Comparison of ENCODE assay signal across 32 cellular contexts in genomic region chr19:18742838-18743237, GRCh38. TPM values are rescaled to one million over a fixed set of nuclear protein-coding genes. Genes with fewer than 3 reads are reported as not detected.
DNase-seq lines count a peak whose midpoint lies in the region; ATAC-seq, FAIRE-seq and TF ChIP-seq lines count a peak whose summit lies in the region.
"Had no signal": no experiment of that assay in that cellular context is flagged by ENCODE, and none has a peak within 500 bp of the region (broad histone marks: within the 10 kb centered on the region; RNA-seq: fewer than 3 reads in every experiment).

No MANE protein-coding gene starts in this region.

- H3K9ac ChIP-seq in IMR-90 (ENCODE audit: low read depth, low read length) (no peak overlapping the region), endocrine pancreas (ENCODE audit: control insufficient read depth, insufficient read depth, low read length) (peak overlapping the region; percentile 19)

- no peaks in the 10 kb centered on the region for H3K27me3 ChIP-seq in IMR-90 (ENCODE audit: control insufficient read depth, insufficient read depth, low read length)
- H3K27me3 ChIP-seq in endocrine pancreas (ENCODE audit: control insufficient read depth, insufficient read depth, low read length), result no peaks in the 10 kb centered on the region
- no peaks in the 10 kb centered on the region for H3K27me3 ChIP-seq in small intestine (ENCODE audit: control insufficient read depth in 2 of 2, insufficient read depth in 2 of 2, low read length in 2 of 2)

- no peak overlapping the region for H2AK5ac ChIP-seq in IMR-90 (ENCODE audit: low read depth, low read length)

- in situ Hi-C loops in IMR-90 (cut with MboI; ENCODE audit: low sequenced_read_pairs), result no loop called here
- in situ Hi-C loops in ACHN (cut with HindIII; ENCODE audit: low pct_ligation_motif_present, low pct_unique_long_range_greater_than_20kb, low sequenced_read_pairs), result no loop called here

- H3K9me3 Mint-ChIP-seq in mesothelial cell of epicardium (no peaks in the 10 kb centered on the region), Calu3 (ENCODE audit: low read depth, unreplicated experiment) (no peaks in the 10 kb centered on the region)
- no peaks in the 10 kb centered on the region for H3K9me3 Mint-ChIP-seq in activated T-helper 2 cell treated with anti-CD3 and anti-CD28 coated beads, Interferon-gamma antibody, Interleukin-2, Interleukin-4, amounts not matched to agents 10 μg/mL and 5 μg/mL and 100 μg/mL, durations not matched to agents 14 hours and 24 hours and 36 hours
- H3K9me3 Mint-ChIP-seq: activated CD4-positive, alpha-beta memory T cell treated with anti-CD3 and anti-CD28 coated beads, Interleukin-2, amount 10 ng/mL, durations not matched to agents 7 days and 5 days; activated naive CD8-positive, alpha-beta T cell treated with anti-CD3 and anti-CD28 coated beads for 36 hours; dendritic cell treated with granulocyte-macrophage colony-stimulating factor and Interleukin-4, amounts not matched to agents 40 ng/mL and 50 ng/mL, for 4 days; T-helper 1 cell treated with Interleukin-12 subunit alpha and Interleukin-12 subunit beta and Interleukin-4 antibody, amounts not matched to agents 30 μg/mL and 1 μg/mL, for 36 hours had no signal

- H2BK5ac ChIP-seq in IMR-90 (ENCODE audit: low read depth, low read length, poor library complexity, severe bottlenecking), result no peak overlapping the region

- H3K23ac ChIP-seq in IMR-90 (ENCODE audit: low read depth, low read length), result no peak overlapping the region

- H3K79me1 ChIP-seq in IMR-90 (ENCODE audit: low read depth in 1 of 2, low read length in 2 of 2), result peaks cover 0 to 7% of the 10 kb centered on the region in 2 experiments; a peak in 2 of 4 replicates

- no peak overlapping the region for H2BK20ac ChIP-seq in IMR-90 (ENCODE audit: low read depth, low read length)

- TF ChIP-seq CTCF in IMR-90 (conservative IDR thresholded peaks at IDR 0.05; ENCODE audit: low read depth, low read length), result no peak
- no peak for TF ChIP-seq CTCF in mesothelial cell of epicardium (IDR thresholded peaks at IDR 0.05; ENCODE audit: unreplicated experiment)
- TF ChIP-seq CTCF in Calu3 (IDR thresholded peaks at IDR 0.05; ENCODE audit: unreplicated experiment), result no peak

- peaks cover 7% of the 10 kb centered on the region; the same call in 1 of the 2 replicates for H3K4me1 ChIP-seq in IMR-90 (ENCODE audit: control insufficient read depth, insufficient read depth, low read length)
- H3K4me1 ChIP-seq in endocrine pancreas (ENCODE audit: control insufficient read depth, insufficient read depth, low read length), result no peaks in the 10 kb centered on the region
- peaks cover 14 to 19% of the 10 kb centered on the region in 2 donors for H3K4me1 ChIP-seq in small intestine (ENCODE audit: control insufficient read depth in 2 of 2, insufficient read depth in 1 of 2, low read depth in 1 of 2, low read length in 1 of 2)

- H3K36me3 Mint-ChIP-seq in mesothelial cell of epicardium (no peaks in the 10 kb centered on the region), Calu3 (ENCODE audit: insufficient read depth, unreplicated experiment) (peaks cover 6% of the 10 kb centered on the region)
- no peaks in the 10 kb centered on the region for H3K36me3 Mint-ChIP-seq in activated T-helper 2 cell treated with anti-CD3 and anti-CD28 coated beads, Interferon-gamma antibody, Interleukin-2, Interleukin-4, amounts not matched to agents 10 μg/mL and 5 μg/mL and 100 μg/mL, durations not matched to agents 14 hours and 24 hours and 36 hours (ENCODE audit: low read depth)
- H3K36me3 Mint-ChIP-seq: activated naive CD8-positive, alpha-beta T cell treated with anti-CD3 and anti-CD28 coated beads for 36 hours had no signal

- no peak for TF ChIP-seq POLR2A in IMR-90 (IDR thresholded peaks at IDR 0.05; ENCODE audit: low read depth, low read length)

- no peak overlapping the region for H2BK15ac ChIP-seq in IMR-90 (ENCODE audit: low read depth, low read length)

- H3K4me3 Mint-ChIP-seq in mesothelial cell of epicardium (no peak overlapping the region), Calu3 (ENCODE audit: low read depth, unreplicated experiment) (no peak overlapping the region)
- H3K4me3 Mint-ChIP-seq in activated T-helper 2 cell treated with anti-CD3 and anti-CD28 coated beads, Interferon-gamma antibody, Interleukin-2, Interleukin-4, amounts not matched to agents 10 μg/mL and 5 μg/mL and 100 μg/mL, durations not matched to agents 14 hours and 24 hours and 36 hours (ENCODE audit: low read depth), result no peak overlapping the region
- H3K4me3 Mint-ChIP-seq: activated CD4-positive, alpha-beta memory T cell treated with anti-CD3 and anti-CD28 coated beads, Interleukin-2, amount 10 ng/mL, durations not matched to agents 7 days and 5 days; activated naive CD8-positive, alpha-beta T cell treated with anti-CD3 and anti-CD28 coated beads for 36 hours; dendritic cell treated with granulocyte-macrophage colony-stimulating factor and Interleukin-4, amounts not matched to agents 40 ng/mL and 50 ng/mL, for 4 days; T-helper 1 cell treated with Interleukin-12 subunit alpha and Interleukin-12 subunit beta and Interleukin-4 antibody, amounts not matched to agents 30 μg/mL and 1 μg/mL, for 36 hours had no signal

- H4K91ac ChIP-seq in IMR-90 (ENCODE audit: insufficient read depth, low read depth, low read length), result no peak overlapping the region

- peak overlapping the region; percentile 47 for H3K27ac Mint-ChIP-seq in mesothelial cell of epicardium
- H3K27ac Mint-ChIP-seq in Calu3 (ENCODE audit: unreplicated experiment), result no peak overlapping the region
- H3K27ac Mint-ChIP-seq in activated T-helper 2 cell treated with anti-CD3 and anti-CD28 coated beads, Interferon-gamma antibody, Interleukin-2, Interleukin-4, amounts not matched to agents 10 μg/mL and 5 μg/mL and 100 μg/mL, durations not matched to agents 14 hours and 24 hours and 36 hours, result no peak overlapping the region
- H3K27ac Mint-ChIP-seq: activated CD4-positive, alpha-beta memory T cell treated with anti-CD3 and anti-CD28 coated beads, Interleukin-2, amount 10 ng/mL, durations not matched to agents 7 days and 5 days; activated naive CD8-positive, alpha-beta T cell treated with anti-CD3 and anti-CD28 coated beads for 36 hours; dendritic cell treated with granulocyte-macrophage colony-stimulating factor and Interleukin-4, amounts not matched to agents 40 ng/mL and 50 ng/mL, for 4 days; T-helper 1 cell treated with Interleukin-12 subunit alpha and Interleukin-12 subunit beta and Interleukin-4 antibody, amounts not matched to agents 30 μg/mL and 1 μg/mL, for 36 hours had no signal

- CTCF ChIA-PET in IMR-90 (lab: Yijun Ruan, JAX) (no interaction called here), Calu3 (lab: Charles Lee) (interaction anchor here (0.6 kb wide), 1 partner anchor 214 kb away, joined by 4 read pairs; no protein-coding TSS in a partner anchor)

- H3K27me3 Mint-ChIP-seq in mesothelial cell of epicardium (ENCODE audit: low read depth), result no peaks in the 10 kb centered on the region
- H3K27me3 Mint-ChIP-seq in Calu3 (ENCODE audit: unreplicated experiment), result no peaks in the 10 kb centered on the region
- H3K27me3 Mint-ChIP-seq in activated T-helper 2 cell treated with anti-CD3 and anti-CD28 coated beads, Interferon-gamma antibody, Interleukin-2, Interleukin-4, amounts not matched to agents 10 μg/mL and 5 μg/mL and 100 μg/mL, durations not matched to agents 14 hours and 24 hours and 36 hours (ENCODE audit: low read depth), result no peaks in the 10 kb centered on the region
- H3K27me3 Mint-ChIP-seq: activated CD4-positive, alpha-beta memory T cell treated with anti-CD3 and anti-CD28 coated beads, Interleukin-2, amount 10 ng/mL, durations not matched to agents 7 days and 5 days; activated naive CD8-positive, alpha-beta T cell treated with anti-CD3 and anti-CD28 coated beads for 36 hours; dendritic cell treated with granulocyte-macrophage colony-stimulating factor and Interleukin-4, amounts not matched to agents 40 ng/mL and 50 ng/mL, for 4 days had no signal

- H4K5ac ChIP-seq in IMR-90 (ENCODE audit: low read depth, low read length), result no peak overlapping the region

- no peak overlapping the region for H2AFZ ChIP-seq in IMR-90 (replicated peaks; ENCODE audit: low read length, poor library complexity)

- H3K56ac ChIP-seq in IMR-90 (ENCODE audit: extremely low read depth, insufficient read depth, low read length), result no peak overlapping the region

- POLR2A ChIA-PET in IMR-90 (lab: Charles Lee; ENCODE audit: unreplicated experiment), result no interaction called here

- no peak overlapping the region for H4K8ac ChIP-seq in IMR-90 (ENCODE audit: low read depth in 2 of 2, low read length in 2 of 2)

- H3K18ac ChIP-seq in IMR-90 (ENCODE audit: low read depth, low read length), result no peak overlapping the region

- BruUV-seq in IMR-90 (replicated peaks; lab: Mats Ljungman, UMichigan) (no TSS peak), Calu3 (replicated peaks; lab: Mats Ljungman, UMichigan) (no TSS peak)

- H3K27ac ChIP-seq in IMR-90 (ENCODE audit: insufficient read depth, low read length) (no peak overlapping the region), small intestine (ENCODE audit: low read depth in 1 of 2, low read length in 1 of 2) (peak overlapping the region; percentile 25 to 77)
- H3K27ac ChIP-seq: SK-N-MC had no signal

- no peak for TF ChIP-seq RAD21 in IMR-90 (IDR thresholded peaks at IDR 0.05; ENCODE audit: low read length)

- no peak overlapping the region for H2BK120ac ChIP-seq in IMR-90 (ENCODE audit: low read depth, low read length)

- H2AK9ac ChIP-seq in IMR-90 (replicated peaks; ENCODE audit: low read depth, low read length, poor library complexity), result peak overlapping the region; percentile 42

- H3K4ac ChIP-seq in IMR-90 (ENCODE audit: low read depth, low read length), result no peak overlapping the region

- H3K4me3 ChIP-seq in IMR-90 (ENCODE audit: insufficient read depth, low read depth, low read length), result no peak overlapping the region
- no peak overlapping the region for H3K4me3 ChIP-seq in endocrine pancreas (ENCODE audit: control insufficient read depth, insufficient read depth, low read length)
- no peak overlapping the region for H3K4me3 ChIP-seq in small intestine (ENCODE audit: low read depth in 1 of 2, low read length in 2 of 2)
- H3K4me3 ChIP-seq: lung, SK-N-MC had no signal

- H3K9me1 ChIP-seq in IMR-90 (ENCODE audit: insufficient read depth, low read length), result no peaks in the 10 kb centered on the region

- no peak for DNase-seq in IMR-90
- no peak for DNase-seq in mesothelial cell of epicardium (ENCODE audit: low spot score in 2 of 2, unreplicated experiment in 2 of 2)
- DNase-seq in small intestine, result peak; percentile 70
- no peak for DNase-seq in Calu3
- no peak for DNase-seq in ACHN
- no peak for DNase-seq in activated T-helper 2 cell treated with anti-CD3 and anti-CD28 coated beads, Interferon-gamma antibody, Interleukin-2, Interleukin-4, amounts not matched to agents 10 μg/mL and 5 μg/mL and 100 μg/mL, durations not matched to agents 14 hours and 24 hours and 36 hours (ENCODE audit: low spot score)
- DNase-seq: activated CD4-positive, alpha-beta memory T cell treated with anti-CD3 and anti-CD28 coated beads, Interleukin-2, amount 10 ng/mL, durations not matched to agents 7 days and 5 days; activated CD4-positive, alpha-beta T cell treated with anti-CD3 and anti-CD28 coated beads for 1 hour; activated effector memory CD4-positive, alpha-beta T cell treated with Interleukin-2 at 50 U/mL for 16 hours; activated naive CD8-positive, alpha-beta T cell treated with anti-CD3 and anti-CD28 coated beads for 36 hours; activated T-cell treated with anti-CD3 and anti-CD28 coated beads for 4 hours; C1 segment of cervical spinal cord; central memory CD4-positive, alpha-beta T cell; GF-D8; HCEC 1CT; KBM-7; NCI-H1436; NCI-H774; RPMI8226; stimulated activated CD4-positive, alpha-beta T cell treated with anti-CD3 and anti-CD28 coated beads, Interleukin-2, amount 100 ng/mL, for 48 hours had no signal

- no peaks in the 10 kb centered on the region for H3K9me3 ChIP-seq in IMR-90 (ENCODE audit: control insufficient read depth, insufficient read depth, low read length)
- no peaks in the 10 kb centered on the region for H3K9me3 ChIP-seq in endocrine pancreas (ENCODE audit: control insufficient read depth, low read length)
- no peaks in the 10 kb centered on the region for H3K9me3 ChIP-seq in small intestine (ENCODE audit: control insufficient read depth, low read depth)

- no peak overlapping the region for H3K4me2 ChIP-seq in IMR-90 (ENCODE audit: low read depth, low read length)

- 83% methylated on average over 3 of the region's 10 CpGs; no CpG with 5 or more reads in 1 of the 2 experiments for WGBS in IMR-90 (ENCODE audit: extremely low coverage in 2 of 2, insufficient read length in 1 of 2), 2 experiments
- WGBS in small intestine, 3 donors, result 16 to 58% (median 32%) methylated on average over 10 of the region's 10 CpGs

- ATAC-seq in IMR-90 (ENCODE audit: low read depth) (no peak), HG02763 (IDR thresholded peaks at IDR 0.05; ENCODE audit: unreplicated experiment) (no peak)

- H3K14ac ChIP-seq in IMR-90 (replicated peaks; ENCODE audit: low read depth, low read length), result no peak overlapping the region

- intact Hi-C loops in IMR-90 (cut with micrococcal nuclease) (no loop called here), Calu3 (cut with micrococcal nuclease; ENCODE audit: unreplicated experiment) (no loop called here)
- intact Hi-C loops in activated T-helper 2 cell treated with anti-CD3 and anti-CD28 coated beads, Interferon-gamma antibody, Interleukin-2, Interleukin-4, amounts not matched to agents 10 μg/mL and 5 μg/mL and 100 μg/mL, durations not matched to agents 14 hours and 24 hours and 36 hours (cut with micrococcal nuclease), result no loop called here

- H3K4me1 Mint-ChIP-seq in mesothelial cell of epicardium (peaks cover 13% of the 10 kb centered on the region), Calu3 (ENCODE audit: low read depth, unreplicated experiment) (peaks cover 3% of the 10 kb centered on the region)
- H3K4me1 Mint-ChIP-seq in activated T-helper 2 cell treated with anti-CD3 and anti-CD28 coated beads, Interferon-gamma antibody, Interleukin-2, Interleukin-4, amounts not matched to agents 10 μg/mL and 5 μg/mL and 100 μg/mL, durations not matched to agents 14 hours and 24 hours and 36 hours (ENCODE audit: low read depth), result no peaks in the 10 kb centered on the region
- H3K4me1 Mint-ChIP-seq: activated CD4-positive, alpha-beta memory T cell treated with anti-CD3 and anti-CD28 coated beads, Interleukin-2, amount 10 ng/mL, durations not matched to agents 7 days and 5 days; activated naive CD8-positive, alpha-beta T cell treated with anti-CD3 and anti-CD28 coated beads for 36 hours had no signal

- peaks cover 20% of the 10 kb centered on the region for H4K20me1 ChIP-seq in IMR-90 (ENCODE audit: insufficient read depth, low read length)

- no peak for FAIRE-seq in small intestine (lab: Jason Lieb, UNC)
- FAIRE-seq: astrocyte, islet of Langerhans, TTC549, urothelium cell line had no signal

- H3K36me3 ChIP-seq in IMR-90 (ENCODE audit: control insufficient read depth, insufficient read depth, low read length) (peaks cover 4% of the 10 kb centered on the region; the same call in 1 of the 2 replicates), endocrine pancreas (ENCODE audit: control insufficient read depth, insufficient read depth, low read length) (no peaks in the 10 kb centered on the region), small intestine (ENCODE audit: control insufficient read depth in 2 of 2, insufficient read depth in 2 of 2, low read length in 2 of 2) (no peaks in the 10 kb centered on the region)

- dilution Hi-C loops in IMR-90 (cut with HindIII; ENCODE audit: low sequenced_read_pairs, unreplicated experiment), result no loop called here

RNA-seq across cellular contexts. Expression of gene COMP, which starts 48.3 kb away (rescaled TPM):
- total RNA-seq in IMR-90 (2012; rRNA removed), result under 0.01 TPM in 2 replicates
- polyA plus RNA-seq in IMR-90 (2012; rRNA removed), result 0.34 and 0.43 TPM in 2 replicates
- 0.16 and 0.34 TPM in 2 replicates for polyA plus RNA-seq in IMR-90 (2012; cell fraction: cytosol; rRNA removed)
- polyA plus RNA-seq in IMR-90 (2012; cell fraction: nucleus; rRNA removed; ENCODE audit: low replicate concordance), result 0.17 and 0.36 TPM in 2 replicates
- total RNA-seq in mesothelial cell of epicardium, result 0.16 to 0.31 TPM (median 0.18 TPM) in 3 replicates
- polyA plus RNA-seq in small intestine, result 1 to 10 TPM in 1 of 3 donors, not detected in 2; 1.8 TPM
- 0.12 TPM in 1 of 2 replicates, not detected in the other for total RNA-seq in Calu3 (2022)
- not detected in 2 replicates for total RNA-seq in activated T-helper 2 cell treated with anti-CD3 and anti-CD28 coated beads, Interferon-gamma antibody, Interleukin-2, Interleukin-4, amounts not matched to agents 10 μg/mL and 5 μg/mL and 100 μg/mL, durations not matched to agents 14 hours and 24 hours and 36 hours
- total RNA-seq: activated CD4-positive, alpha-beta memory T cell treated with anti-CD3 and anti-CD28 coated beads, Interleukin-2, amount 10 ng/mL, durations not matched to agents 7 days and 5 days; activated naive CD8-positive, alpha-beta T cell treated with anti-CD3 and anti-CD28 coated beads for 36 hours; HT-29; myocyte had no signal

RNA-seq across cellular contexts. Expression of gene CRTC1, which starts 59.4 kb away (rescaled TPM):
- total RNA-seq in IMR-90 (2012; rRNA removed) (0.18 and 0.28 TPM in 2 replicates), mesothelial cell of epicardium (29.5 to 31.9 TPM (median 29.5 TPM) in 3 replicates), Calu3 (2022) (8.5 and 9.4 TPM in 2 replicates)
- polyA plus RNA-seq in IMR-90 (2012; rRNA removed) (5.7 and 6.5 TPM in 2 replicates), small intestine (1 to 10 TPM; 5.8 to 7.3 (median 6.2) TPM)
- 3.1 and 6.8 TPM in 2 replicates for polyA plus RNA-seq in IMR-90 (2012; cell fraction: cytosol; rRNA removed)
- polyA plus RNA-seq in IMR-90 (2012; cell fraction: nucleus; rRNA removed; ENCODE audit: low replicate concordance), result 28.3 and 53.7 TPM in 2 replicates
- total RNA-seq in activated T-helper 2 cell treated with anti-CD3 and anti-CD28 coated beads, Interferon-gamma antibody, Interleukin-2, Interleukin-4, amounts not matched to agents 10 μg/mL and 5 μg/mL and 100 μg/mL, durations not matched to agents 14 hours and 24 hours and 36 hours, result 6.4 and 7.0 TPM in 2 replicates
